ENCODE assay signal across 8 cellular contexts in genomic region chr18:13566941-13567762, GRCh38.
DNase-seq lines count a peak whose midpoint lies in the region; ATAC-seq and TF ChIP-seq lines count a peak whose summit lies in the region.

No MANE protein-coding gene starts in this region.

- ATAC-seq in HG03039 (IDR thresholded peaks at IDR 0.05; ENCODE audit: unreplicated experiment): peak; percentile 42
- ATAC-seq in activated B cell treated with CpG ODN at 0.5 μM for 24 hours (ENCODE audit: low read depth): peak; percentile 53

- no peaks in the 10 kb centered on the region for H3K9me3 Mint-ChIP-seq in activated B cell treated with CpG ODN at 0.5 μM for 24 hours

- H3K9me3 ChIP-seq in stomach smooth muscle (ENCODE audit: control insufficient read depth in 2 of 2, low read length in 2 of 2): no peaks in the 10 kb centered on the region

- peak overlapping the region; percentile 81 for H3K4me3 Mint-ChIP-seq in activated B cell treated with CpG ODN at 0.5 μM for 24 hours

- H3K36me3 Mint-ChIP-seq in activated B cell treated with CpG ODN at 0.5 μM for 24 hours (ENCODE audit: low read depth): no peaks in the 10 kb centered on the region

- CTCF ChIA-PET in activated B cell treated with CpG ODN at 0.5 μM for 24 hours (lab: Charles Lee): interaction anchor here (1.0 to 3.1 kb wide), 9 partner anchors 10 to 62 kb away, joined by 3 to 17 read pairs (median 6); no protein-coding TSS in a partner anchor

- H3K4me3 ChIP-seq in stomach smooth muscle (ENCODE audit: low read length in 2 of 2): no peak overlapping the region

- H3K27me3 Mint-ChIP-seq in activated B cell treated with CpG ODN at 0.5 μM for 24 hours: no peaks in the 10 kb centered on the region

- peak overlapping the region; percentile 70 for H3K27ac ChIP-seq in stomach smooth muscle (ENCODE audit: low read length)

- no peaks in the 10 kb centered on the region for H3K36me3 ChIP-seq in stomach smooth muscle (ENCODE audit: control insufficient read depth in 2 of 2, insufficient read depth in 2 of 2, low read length in 2 of 2)

- POLR2A ChIA-PET in activated B cell treated with CpG ODN at 0.5 μM for 24 hours (lab: Charles Lee): interaction anchor here (0.6 to 18.7 kb wide), 28 partner anchors 9 to 1586 kb away, joined by 3 to 1007 read pairs (median 4); partner anchors contain the start of genes CEP192, FAM210A, IMPA2 and PTPN2

- H3K27me3 ChIP-seq in stomach smooth muscle (ENCODE audit: control insufficient read depth in 1 of 2, insufficient read depth in 2 of 2, low read length in 2 of 2): no peaks in the 10 kb centered on the region

- H3K4me1 ChIP-seq in stomach smooth muscle (ENCODE audit: control insufficient read depth, insufficient read depth, low read length): peaks cover 39% of the 10 kb centered on the region

- H3K9ac ChIP-seq in stomach smooth muscle (ENCODE audit: low read length in 2 of 2): peak overlapping the region; percentile 36 to 52

- DNase-seq in stimulated activated CD4-positive, alpha-beta T cell treated with anti-CD3 and anti-CD28 coated beads, Interleukin-4, amount 100 ng/mL, for 24 hours: peak; percentile 24
- no peak for DNase-seq in stimulated activated CD4-positive, alpha-beta T cell treated with anti-CD3 and anti-CD28 coated beads, Interleukin-4, amount 100 ng/mL, for 4 hours
- DNase-seq in activated B cell treated with CpG ODN at 0.5 μM for 24 hours (peak; percentile 62), hypothalamus (lab: John Stamatoyannopoulos, UW) (peak in 42 of 51 donors; percentile 29 to 86 (median 60)), KG1 (lab: John Stamatoyannopoulos, UW) (no peak), DMS114 treated with DMSO at 0.1 percent for 48 hours (lab: John Stamatoyannopoulos, UW; ENCODE audit: unreplicated experiment) (no peak)

- H3K27ac Mint-ChIP-seq in activated B cell treated with CpG ODN at 0.5 μM for 24 hours: peak overlapping the region; percentile 99

- no peak for TF ChIP-seq CTCF in activated B cell treated with CpG ODN at 0.5 μM for 24 hours (IDR thresholded peaks at IDR 0.05)

- H3K4me1 Mint-ChIP-seq in activated B cell treated with CpG ODN at 0.5 μM for 24 hours: peaks cover 83% of the 10 kb centered on the region

- intact Hi-C loops in activated B cell treated with CpG ODN at 0.5 μM for 24 hours (cut with micrococcal nuclease): loop anchor here (1.0 to 5.0 kb wide), 6 partner anchors 10 to 685 kb away; partner anchors contain the start of genes PTPN2 and SEH1L

Comparison
In these comparisons a context has a peak if more than half of its experiments do, and no peak if none do; other contexts are left out.
1. DNase-seq: peak in stimulated activated CD4-positive, alpha-beta T cell treated with anti-CD3 and anti-CD28 coated beads, Interleukin-4, amount 100 ng/mL, for 24 hours (single experiment), activated B cell treated with CpG ODN at 0.5 μM for 24 hours (single experiment) and hypothalamus (42 of 51); none in stimulated activated CD4-positive, alpha-beta T cell treated with anti-CD3 and anti-CD28 coated beads, Interleukin-4, amount 100 ng/mL, for 4 hours (0 of 2), KG1 (single experiment) and DMS114 treated with DMSO at 0.1 percent for 48 hours (single experiment).